Comparison of ENCODE assay signal across 10 cellular contexts in genomic region chr11:3001496-3001895, GRCh38. TPM values are rescaled to one million over a fixed set of nuclear protein-coding genes. Genes with fewer than 3 reads are reported as not detected.
DNase-seq lines count a peak whose midpoint lies in the region; ATAC-seq lines count a peak whose summit lies in the region.
"Had no signal": no experiment of that assay in that cellular context is flagged by ENCODE, and none has a peak within 500 bp of the region (broad histone marks: within the 10 kb centered on the region; RNA-seq: fewer than 3 reads in every experiment).

No MANE protein-coding gene starts in this region.

- DNase-seq in NCI-H1092 (lab: John Stamatoyannopoulos, UW): peak; percentile 59
- peak in 48 of 58 donors; percentile 16 to 90 (median 59) for DNase-seq in anterior cingulate cortex (lab: John Stamatoyannopoulos, UW)
- peak; percentile 23 to 83 for DNase-seq in hippocampal formation (lab: John Stamatoyannopoulos, UW)
- DNase-seq in superior temporal gyrus (ENCODE audit: extremely low spot score): peak; percentile 79
- no peak for DNase-seq in A172 (ENCODE audit: low spot score)
- no peak for DNase-seq in NCI-H1417 treated with DMSO at 0.1 percent for 48 hours (lab: John Stamatoyannopoulos, UW)
- DNase-seq: activated T-cell treated with anti-CD3 and anti-CD28 coated beads, Interleukin-2, amount 50 U/mL, for 48 hours; endodermal cell; NCI-H510A had no signal

- ATAC-seq in GM19328 (IDR thresholded peaks at IDR 0.05; ENCODE audit: unreplicated experiment): no peak

RNA-seq across cellular contexts. Expression of gene NAP1L4, which starts 9.4 kb away (rescaled TPM):
- 149 and 162 TPM in 2 replicates for total RNA-seq in A172 (2014; rRNA removed; shearing (Covaris generic))

RNA-seq across cellular contexts. Expression of gene CARS1, which starts 55.7 kb away (rescaled TPM):
- 57.2 and 60.4 TPM in 2 replicates for total RNA-seq in A172 (2014; rRNA removed; shearing (Covaris generic))

Comparison
In these comparisons a context has a peak if more than half of its experiments do, and no peak if none do; other contexts are left out.
1. DNase-seq: peak in NCI-H1092 (single experiment), anterior cingulate cortex (48 of 58), hippocampal formation (2 of 2) and superior temporal gyrus (single experiment); none in A172 (single experiment) and NCI-H1417 treated with DMSO at 0.1 percent for 48 hours (single experiment).